Comparison of ENCODE assay signal across 24 cellular contexts in genomic region chr18:36737321-36737720, GRCh38.
"Had no signal": no experiment of that assay in that cellular context is flagged by ENCODE, and none has a peak within 500 bp of the region (broad histone marks: within the 10 kb centered on the region; RNA-seq: fewer than 3 reads in every experiment).

No MANE protein-coding gene starts in this region.

- H3K27ac ChIP-seq: ascending aorta, breast epithelium, cardiac muscle cell, colonic mucosa, epithelial cell of prostate had no signal

- H3K36me3 ChIP-seq: breast epithelium, colonic mucosa had no signal

- DNase-seq: activated CD4-positive, alpha-beta memory T cell treated with anti-CD3 and anti-CD28 coated beads for 36 hours; activated CD4-positive, alpha-beta T cell treated with anti-CD3 and anti-CD28 coated beads for 36 hours; activated CD4-positive, alpha-beta T cell treated with anti-CD3 and anti-CD28 coated beads, Interleukin-2, amount 10 ng/mL, durations not matched to agents 24 days and 14 days; activated CD4-positive, CD25-positive, alpha-beta regulatory T cell; activated CD4-positive, CD25-positive, alpha-beta regulatory T cell treated with anti-CD3 and anti-CD28 coated beads, Interleukin-2, amount 50 U/mL, for 72 hours; activated CD8-positive, alpha-beta memory T cell treated with anti-CD3 and anti-CD28 coated beads, Interleukin-2, amount 10 ng/mL, durations not matched to agents 7 days and 5 days; activated CD8-positive, alpha-beta memory T cell treated with anti-CD3 and anti-CD28 coated beads, Interleukin-2, amount 50 U/mL, for 4 hours; activated CD8-positive, alpha-beta T cell treated with anti-CD3 and anti-CD28 coated beads, Interleukin-2, amount 10 ng/mL, durations not matched to agents 7 days and 5 days; activated effector memory CD4-positive, alpha-beta T cell treated with anti-CD3 and anti-CD28 coated beads, Interleukin-2, amount 50 U/mL, for 16 hours; activated naive CD4-positive, alpha-beta T cell treated with anti-CD3 and anti-CD28 coated beads for 36 hours; activated naive CD8-positive, alpha-beta T cell treated with anti-CD3 and anti-CD28 coated beads, Interleukin-2, amount 10 ng/mL, durations not matched to agents 7 days and 5 days; activated T-cell treated with anti-CD3 and anti-CD28 coated beads, Interleukin-2, amount 50 U/mL, for 1 hour; activated T-cell treated with anti-CD3 and anti-CD28 coated beads, Interleukin-2, amount 50 U/mL, for 48 hours; central memory CD4-positive, alpha-beta T cell; cerebellar nuclear complex; colonic mucosa; effector CD8-positive, alpha-beta T cell; foreskin fibroblast; head of caudate nucleus; T-helper 2 cell had no signal

- H3K4me3 ChIP-seq: ascending aorta, breast epithelium, cardiac muscle cell, colonic mucosa had no signal

- H3K27me3 ChIP-seq: ascending aorta, breast epithelium, cardiac muscle cell, colonic mucosa had no signal

- H3K4me1 ChIP-seq: ascending aorta, breast epithelium, colonic mucosa had no signal

- H3K9me3 ChIP-seq: ascending aorta, colonic mucosa had no signal
